37 cellular contexts compared by ENCODE assay signal in genomic region chr18:63084220-63084619, GRCh38.
"Had no signal": no experiment of that assay in that cellular context is flagged by ENCODE, and none has a peak within 500 bp of the region (broad histone marks: within the 10 kb centered on the region; RNA-seq: fewer than 3 reads in every experiment).

No MANE protein-coding gene starts in this region.

- H3K4me1 Mint-ChIP-seq: activated CD4-positive, alpha-beta T cell treated with anti-CD3 and anti-CD28 coated beads, Interleukin-2, amount 10 ng/mL, durations not matched to agents 24 days and 14 days; activated naive CD8-positive, alpha-beta T cell treated with anti-CD3 and anti-CD28 coated beads for 36 hours; activated T-helper 17 cell treated with anti-CD3 and anti-CD28 coated beads, Interleukin-2, amount 50 U/mL, for 72 hours had no signal

- H3K27ac ChIP-seq: adrenal gland, body of pancreas, brain microvascular endothelial cell, breast epithelium, VCaP had no signal

- H3K4me3 Mint-ChIP-seq: activated B cell treated with CpG ODN at 0.5 μM for 24 hours; activated CD4-positive, alpha-beta memory T cell treated with anti-CD3 and anti-CD28 coated beads for 36 hours; activated CD4-positive, alpha-beta T cell treated with anti-CD3 and anti-CD28 coated beads, Interleukin-2, amount 10 ng/mL, durations not matched to agents 24 days and 14 days; activated CD8-positive, alpha-beta T cell treated with anti-CD3 and anti-CD28 coated beads for 36 hours; activated naive CD4-positive, alpha-beta T cell treated with anti-CD3 and anti-CD28 coated beads for 36 hours; activated naive CD8-positive, alpha-beta T cell treated with anti-CD3 and anti-CD28 coated beads for 36 hours; activated T-cell treated with anti-CD3 and anti-CD28 coated beads, Interleukin-2, amount 50 U/mL, for 4 hours; activated T-cell treated with anti-CD3 and anti-CD28 coated beads, Interleukin-2, amount 50 U/mL, for 72 hours; activated T-helper 1 cell treated with anti-CD3 and anti-CD28 coated beads, Interleukin-12 subunit alpha, Interleukin-12 subunit beta, Interleukin-2, Interleukin-4 antibody, amounts not matched to agents 30 ng/mL and 10 ng/mL and 1 ng/mL, durations not matched to agents 14 hours and 24 hours and 36 hours; activated T-helper 17 cell treated with anti-CD3 and anti-CD28 coated beads, Interleukin-2, amount 50 U/mL, for 72 hours; T-helper 1 cell treated with Interleukin-12 subunit alpha and Interleukin-12 subunit beta and Interleukin-4 antibody, amounts not matched to agents 30 μg/mL and 1 μg/mL, for 36 hours; T-helper 2 cell treated with Interferon-gamma antibody and Interleukin-4, amounts not matched to agents 5 μg/mL and 100 μg/mL, for 36 hours had no signal

- H3K27me3 ChIP-seq: adrenal gland, body of pancreas, brain microvascular endothelial cell, breast epithelium had no signal

- DNase-seq: activated B cell treated with CpG ODN at 0.5 μM for 24 hours; activated CD4-positive, alpha-beta memory T cell treated with anti-CD3 and anti-CD28 coated beads for 36 hours; activated CD4-positive, alpha-beta T cell treated with anti-CD3 and anti-CD28 coated beads for 4 hours; activated CD4-positive, alpha-beta T cell treated with anti-CD3 and anti-CD28 coated beads, Interleukin-2, amount 10 ng/mL, durations not matched to agents 24 days and 14 days; activated CD4-positive, alpha-beta T cell treated with anti-CD3 and anti-CD28 coated beads, Interleukin-2, amount 50 U/mL, for 1 hour; activated CD4-positive, alpha-beta T cell treated with anti-CD3 and anti-CD28 coated beads, Interleukin-2, amount 50 U/mL, for 4 hours; activated CD4-positive, CD25-positive, alpha-beta regulatory T cell treated with anti-CD3 and anti-CD28 coated beads, Interleukin-2, amount 50 U/mL, for 72 hours; activated CD8-positive, alpha-beta memory T cell treated with anti-CD3 and anti-CD28 coated beads, Interleukin-2, amount 50 U/mL, for 4 hours; activated CD8-positive, alpha-beta T cell treated with anti-CD3 and anti-CD28 coated beads for 36 hours; activated effector memory CD4-positive, alpha-beta T cell treated with anti-CD3 and anti-CD28 coated beads, Interleukin-2, amount 50 U/mL, for 16 hours; activated gamma-delta T cell treated with Interleukin-2 at 50 U/mL for 16 hours; activated naive CD4-positive, alpha-beta T cell; activated naive CD4-positive, alpha-beta T cell treated with anti-CD3 and anti-CD28 coated beads for 36 hours; activated naive CD4-positive, alpha-beta T cell treated with anti-CD3 and anti-CD28 coated beads, Interleukin-2, amount 50 U/mL, for 16 hours; activated naive CD8-positive, alpha-beta T cell treated with anti-CD3 and anti-CD28 coated beads for 36 hours; activated T-cell treated with anti-CD3 and anti-CD28 coated beads for 4 hours; activated T-cell treated with anti-CD3 and anti-CD28 coated beads, Interleukin-2, amount 50 U/mL, for 1 hour; activated T-cell treated with anti-CD3 and anti-CD28 coated beads, Interleukin-2, amount 50 U/mL, for 4 hours; activated T-cell treated with anti-CD3 and anti-CD28 coated beads, Interleukin-2, amount 50 U/mL, for 72 hours; amniotic stem cell; aorta; body of pancreas; brain microvascular endothelial cell; central memory CD4-positive, alpha-beta T cell; T-helper 1 cell; T-helper 2 cell; T-helper 9 cell had no signal

- H3K27me3 Mint-ChIP-seq: activated CD8-positive, alpha-beta T cell treated with anti-CD3 and anti-CD28 coated beads for 36 hours; activated naive CD8-positive, alpha-beta T cell treated with anti-CD3 and anti-CD28 coated beads for 36 hours had no signal

- H3K4me3 ChIP-seq: adrenal gland, body of pancreas, breast epithelium had no signal

- H3K4me1 ChIP-seq: adrenal gland, body of pancreas, breast epithelium had no signal

- FAIRE-seq: astrocyte, TTC549 had no signal

- H3K9me3 ChIP-seq: adrenal gland had no signal

- H3K27ac Mint-ChIP-seq: activated B cell treated with CpG ODN at 0.5 μM for 24 hours; activated CD4-positive, alpha-beta memory T cell treated with anti-CD3 and anti-CD28 coated beads for 36 hours; activated CD8-positive, alpha-beta T cell treated with anti-CD3 and anti-CD28 coated beads for 36 hours; activated naive CD4-positive, alpha-beta T cell treated with anti-CD3 and anti-CD28 coated beads for 36 hours; activated naive CD4-positive, alpha-beta T cell treated with anti-CD3 and anti-CD28 coated beads, Interleukin-2, amount 50 U/mL, for 72 hours; activated naive CD8-positive, alpha-beta T cell treated with anti-CD3 and anti-CD28 coated beads for 36 hours; activated T-cell treated with anti-CD3 and anti-CD28 coated beads, Interleukin-2, amount 50 U/mL, for 72 hours; activated T-helper 1 cell treated with anti-CD3 and anti-CD28 coated beads, Interleukin-12 subunit alpha, Interleukin-12 subunit beta, Interleukin-2, Interleukin-4 antibody, amounts not matched to agents 30 ng/mL and 10 ng/mL and 1 ng/mL, durations not matched to agents 14 hours and 24 hours and 36 hours; activated T-helper 17 cell treated with anti-CD3 and anti-CD28 coated beads, Interleukin-2, amount 50 U/mL, for 72 hours; T-helper 1 cell treated with Interleukin-12 subunit alpha and Interleukin-12 subunit beta and Interleukin-4 antibody, amounts not matched to agents 30 μg/mL and 1 μg/mL, for 36 hours; T-helper 2 cell treated with Interferon-gamma antibody and Interleukin-4, amounts not matched to agents 5 μg/mL and 100 μg/mL, for 36 hours had no signal

- H3K36me3 ChIP-seq: adrenal gland, brain microvascular endothelial cell, breast epithelium had no signal
